ENCODE assay signal across 16 cellular contexts in the genomic region with DNA sequence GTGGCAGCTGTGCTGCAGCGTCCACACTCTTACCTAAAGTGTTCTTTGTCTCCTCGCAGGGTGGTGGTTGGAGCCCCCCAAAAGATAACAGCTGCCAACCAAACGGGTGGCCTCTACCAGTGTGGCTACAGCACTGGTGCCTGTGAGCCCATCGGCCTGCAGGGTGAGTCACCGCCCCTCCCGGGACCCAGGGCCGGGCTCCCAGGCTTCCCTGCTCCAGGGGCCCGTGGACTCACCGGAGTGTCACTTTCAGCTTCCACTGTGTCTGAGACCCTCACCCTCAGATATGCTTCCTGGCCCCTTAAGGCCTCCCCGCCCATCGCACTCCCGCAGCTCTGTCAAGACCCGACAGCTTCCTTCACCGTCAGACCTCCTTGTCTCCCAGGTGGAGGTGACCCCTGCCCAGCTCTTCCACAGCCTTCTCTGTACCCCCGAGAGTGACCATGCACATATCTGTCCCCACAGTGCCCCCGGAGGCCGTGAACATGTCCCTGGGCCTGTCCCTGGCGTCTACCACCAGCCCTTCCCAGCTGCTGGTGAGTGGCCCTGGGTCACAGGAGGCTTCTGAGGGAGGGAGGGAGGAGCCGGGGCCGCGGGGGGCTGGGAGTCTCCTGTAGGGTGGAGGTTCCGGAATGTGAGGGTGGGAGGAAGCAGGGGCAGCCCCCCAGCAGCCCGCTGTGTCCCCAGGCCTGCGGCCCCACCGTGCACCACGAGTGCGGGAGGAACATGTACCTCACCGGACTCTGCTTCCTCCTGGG. TPM values are rescaled to one million over a fixed set of nuclear protein-coding genes. Genes with fewer than 3 reads are reported as not detected.
DNase-seq lines count a peak whose midpoint lies in the region; ATAC-seq and TF ChIP-seq lines count a peak whose summit lies in the region.
"Had no signal": no experiment of that assay in that cellular context is flagged by ENCODE, and none has a peak within 500 bp of the region (broad histone marks: within the 10 kb centered on the region; RNA-seq: fewer than 3 reads in every experiment).

No MANE protein-coding gene starts in this region.

- H3F3A ChIP-seq in PC-3 (ENCODE audit: low read length, unreplicated experiment), result no peaks in the 10 kb centered on the region

- intact Hi-C loops in lower lobe of right lung (cut with DNase I) (no loop called here), PC-3 (cut with micrococcal nuclease) (no loop called here)

- H3K9ac ChIP-seq in PC-3 (ENCODE audit: low read length), result no peak overlapping the region
- H3K9ac ChIP-seq: KMS-11 had no signal

- TF ChIP-seq CTCF in WTC11 (IDR thresholded peaks at IDR 0.05), result no peak
- no peak for TF ChIP-seq CTCF in lower lobe of right lung (IDR thresholded peaks at IDR 0.05)
- no peak for TF ChIP-seq CTCF in PC-3 (conservative IDR thresholded peaks at IDR 0.05; ENCODE audit: low read depth, low read length)

- no TSS peak for BruUV-seq in PC-3 (replicated peaks; lab: Mats Ljungman, UMichigan)

- H3K4me1 Mint-ChIP-seq in activated CD8-positive, alpha-beta memory T cell treated with anti-CD3 and anti-CD28 coated beads, Interleukin-2, amount 10 ng/mL, durations not matched to agents 7 days and 5 days, result peaks cover 56% of the 10 kb centered on the region
- H3K4me1 Mint-ChIP-seq in WTC11, result peaks cover 7% of the 10 kb centered on the region
- peaks cover 71% of the 10 kb centered on the region for H3K4me1 Mint-ChIP-seq in stimulated activated naive CD8-positive, alpha-beta T cell treated with anti-CD3 and anti-CD28 coated beads, Interleukin-15, amount 100 ng/mL, for 72 hours

- H3K79me2 ChIP-seq in PC-3 (ENCODE audit: low read length), result no peaks in the 10 kb centered on the region

- peak overlapping the region; percentile 41 for H3K4me3 ChIP-seq in lower lobe of right lung
- no peak overlapping the region for H3K4me3 ChIP-seq in PC-3 (ENCODE audit: low read length)

- H3K9me3 Mint-ChIP-seq in activated CD8-positive, alpha-beta memory T cell treated with anti-CD3 and anti-CD28 coated beads, Interleukin-2, amount 10 ng/mL, durations not matched to agents 7 days and 5 days (ENCODE audit: low read depth), result no peaks in the 10 kb centered on the region
- no peaks in the 10 kb centered on the region for H3K9me3 Mint-ChIP-seq in WTC11
- no peaks in the 10 kb centered on the region for H3K9me3 Mint-ChIP-seq in stimulated activated naive CD8-positive, alpha-beta T cell treated with anti-CD3 and anti-CD28 coated beads, Interleukin-15, amount 100 ng/mL, for 72 hours
- H3K9me3 Mint-ChIP-seq: type B pancreatic cell had no signal

- H3K9me2 ChIP-seq in PC-3 (replicated peaks; ENCODE audit: low read length), result no peaks in the 10 kb centered on the region

- H3K36me3 ChIP-seq in lower lobe of right lung, result no peaks in the 10 kb centered on the region
- no peaks in the 10 kb centered on the region for H3K36me3 ChIP-seq in PC-3 (ENCODE audit: low read depth, low read length)

- no peak for DNase-seq in activated CD8-positive, alpha-beta memory T cell treated with anti-CD3 and anti-CD28 coated beads, Interleukin-2, amount 10 ng/mL, durations not matched to agents 7 days and 5 days
- no peak for DNase-seq in activated CD8-positive, alpha-beta memory T cell treated with anti-CD3 and anti-CD28 coated beads, Interleukin-2, amount 50 U/mL, for 4 hours
- DNase-seq in WTC11 (ENCODE audit: low spot score), result peak; percentile 46
- DNase-seq in lower lobe of right lung, result no peak
- no peak for DNase-seq in stimulated activated naive CD8-positive, alpha-beta T cell treated with anti-CD3 and anti-CD28 coated beads, Interleukin-15, amount 100 ng/mL, for 72 hours
- no peak for DNase-seq in PC-3
- DNase-seq: activated gamma-delta T cell; central memory CD4-positive, alpha-beta T cell; NCI-H187 treated with DMSO at 0.1 percent for 48 hours; NCI-H69 had no signal

- no peaks in the 10 kb centered on the region for H3K27me3 Mint-ChIP-seq in activated CD8-positive, alpha-beta memory T cell treated with anti-CD3 and anti-CD28 coated beads, Interleukin-2, amount 10 ng/mL, durations not matched to agents 7 days and 5 days
- peaks cover 7% of the 10 kb centered on the region; the same call in 1 of the 2 replicates for H3K27me3 Mint-ChIP-seq in WTC11 (ENCODE audit: low read depth)
- no peaks in the 10 kb centered on the region for H3K27me3 Mint-ChIP-seq in stimulated activated naive CD8-positive, alpha-beta T cell treated with anti-CD3 and anti-CD28 coated beads, Interleukin-15, amount 100 ng/mL, for 72 hours

- POLR2A ChIA-PET in WTC11 (lab: Charles Lee), result interaction anchor here (0.6 kb wide), 1 partner anchor 163 kb away, joined by 4 read pairs; no protein-coding TSS in a partner anchor
- POLR2A ChIA-PET in PC-3 (lab: Charles Lee; ENCODE audit: unreplicated experiment), result no interaction called here

- CTCF ChIA-PET in activated CD8-positive, alpha-beta memory T cell treated with anti-CD3 and anti-CD28 coated beads, Interleukin-2, amount 10 ng/mL, durations not matched to agents 7 days and 5 days (lab: Charles Lee), result interaction anchor here (0.6 to 3.9 kb wide), 4 partner anchors 26 to 156 kb away, joined by 3 to 21 read pairs (median 3); no protein-coding TSS in a partner anchor
- CTCF ChIA-PET in WTC11 (lab: Charles Lee) (interaction anchor here (0.6 to 3.9 kb wide), 11 partner anchors 26 to 372 kb away, joined by 3 to 21 read pairs (median 3); a partner anchor contains a TSS), PC-3 (lab: Charles Lee) (interaction anchor here (0.7 kb wide), 1 partner anchor 23 kb away, joined by 4 read pairs; no protein-coding TSS in a partner anchor)

- H3K27me3 ChIP-seq in lower lobe of right lung (ENCODE audit: low read depth) (no peaks in the 10 kb centered on the region), PC-3 (ENCODE audit: low read length) (no peaks in the 10 kb centered on the region)

- H2AFZ ChIP-seq in PC-3 (ENCODE audit: low read length), result no peak overlapping the region

- no peaks in the 10 kb centered on the region for H3K9me3 ChIP-seq in lower lobe of right lung
- no peaks in the 10 kb centered on the region for H3K9me3 ChIP-seq in PC-3 (ENCODE audit: low read length)
- H3K9me3 ChIP-seq: left lung had no signal

- no peak overlapping the region for H3K27ac ChIP-seq in lower lobe of right lung
- H3K27ac ChIP-seq in PC-3 (ENCODE audit: low read length), result no peak overlapping the region
- H3K27ac ChIP-seq: epithelial cell of prostate, KMS-11 had no signal

- no peaks in the 10 kb centered on the region for H4K20me1 ChIP-seq in PC-3 (ENCODE audit: low read length)

- H3K4me1 ChIP-seq in lower lobe of right lung (peaks cover 25% of the 10 kb centered on the region), PC-3 (ENCODE audit: insufficient read depth, low read length) (no peaks in the 10 kb centered on the region)

- peaks cover 9% of the 10 kb centered on the region for H3K36me3 Mint-ChIP-seq in activated CD8-positive, alpha-beta memory T cell treated with anti-CD3 and anti-CD28 coated beads, Interleukin-2, amount 10 ng/mL, durations not matched to agents 7 days and 5 days
- no peaks in the 10 kb centered on the region for H3K36me3 Mint-ChIP-seq in WTC11
- H3K36me3 Mint-ChIP-seq: type B pancreatic cell had no signal

- peak overlapping the region; percentile 46 for H3K4me3 Mint-ChIP-seq in activated CD8-positive, alpha-beta memory T cell treated with anti-CD3 and anti-CD28 coated beads, Interleukin-2, amount 10 ng/mL, durations not matched to agents 7 days and 5 days
- H3K4me3 Mint-ChIP-seq in WTC11, result no peak overlapping the region
- H3K4me3 Mint-ChIP-seq in stimulated activated naive CD8-positive, alpha-beta T cell treated with anti-CD3 and anti-CD28 coated beads, Interleukin-15, amount 100 ng/mL, for 72 hours, result peak overlapping the region in 1 of 2 donors; percentile 32
- H3K4me3 Mint-ChIP-seq: type B pancreatic cell had no signal

- H3K27ac Mint-ChIP-seq in activated CD8-positive, alpha-beta memory T cell treated with anti-CD3 and anti-CD28 coated beads, Interleukin-2, amount 10 ng/mL, durations not matched to agents 7 days and 5 days, result peak overlapping the region; percentile 50
- H3K27ac Mint-ChIP-seq in WTC11, result no peak overlapping the region
- H3K27ac Mint-ChIP-seq in stimulated activated naive CD8-positive, alpha-beta T cell treated with anti-CD3 and anti-CD28 coated beads, Interleukin-15, amount 100 ng/mL, for 72 hours, result peak overlapping the region; percentile 60 to 73
- H3K27ac Mint-ChIP-seq: type B pancreatic cell had no signal

- no peak overlapping the region for H3K4me2 ChIP-seq in PC-3 (ENCODE audit: low read length)
- H3K4me2 ChIP-seq: KMS-11 had no signal

- no peak for ATAC-seq in activated CD8-positive, alpha-beta memory T cell treated with anti-CD3 and anti-CD28 coated beads, Interleukin-2, amount 10 ng/mL, durations not matched to agents 7 days and 5 days
- ATAC-seq in WTC11 (peak; percentile 74), lower lobe of right lung (peak in 1 of 2 donors; percentile 5), PC-3 (no peak), GM18867 (IDR thresholded peaks at IDR 0.05; ENCODE audit: unreplicated experiment) (no peak), GM18520 (IDR thresholded peaks at IDR 0.05; ENCODE audit: unreplicated experiment) (no peak)
- ATAC-seq in stimulated activated naive CD8-positive, alpha-beta T cell treated with anti-CD3 and anti-CD28 coated beads, Interleukin-15, amount 100 ng/mL, for 72 hours, result no peak
- ATAC-seq: left lung had no signal

TF ChIP-seq in WTC11, 78 proteins besides CTCF, POLR2A, EP300 and RAD21 (continues in another document):
- TF ChIP-seq, protein P1, sequence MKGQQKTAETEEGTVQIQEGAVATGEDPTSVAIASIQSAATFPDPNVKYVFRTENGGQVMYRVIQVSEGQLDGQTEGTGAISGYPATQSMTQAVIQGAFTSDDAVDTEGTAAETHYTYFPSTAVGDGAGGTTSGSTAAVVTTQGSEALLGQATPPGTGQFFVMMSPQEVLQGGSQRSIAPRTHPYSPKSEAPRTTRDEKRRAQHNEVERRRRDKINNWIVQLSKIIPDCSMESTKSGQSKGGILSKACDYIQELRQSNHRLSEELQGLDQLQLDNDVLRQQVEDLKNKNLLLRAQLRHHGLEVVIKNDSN (CRISPR knock-in tag; IDR thresholded peaks at IDR 0.05), result no peak
- no peak for TF ChIP-seq FOXJ3 (CRISPR knock-in tag; IDR thresholded peaks at IDR 0.05; ENCODE audit: borderline replicate concordance)
- TF ChIP-seq IRF2 (CRISPR knock-in tag; IDR thresholded peaks at IDR 0.05; ENCODE audit: borderline replicate concordance, low read depth), result no peak
- no peak for TF ChIP-seq CBFB (CRISPR knock-in tag; IDR thresholded peaks at IDR 0.05; ENCODE audit: low read depth)

RNA-seq across cellular contexts. Expression of a gene that starts 1.8 kb away (rescaled TPM):
- total RNA-seq in activated CD8-positive, alpha-beta memory T cell treated with anti-CD3 and anti-CD28 coated beads, Interleukin-2, amount 10 ng/mL, durations not matched to agents 7 days and 5 days, result 10 to 100 TPM; 56.8 to 62.0 TPM
- total RNA-seq in WTC11 (2021) (0.25 to 0.33 TPM (median 0.32 TPM) in 3 replicates), lower lobe of right lung (188 TPM), PC-3 (2014; rRNA removed) (not detected in 2 replicates)

RNA-seq across cellular contexts. Expression of a gene that starts 36.4 kb away (rescaled TPM):
- under 1 TPM; 0.09 to 0.23 TPM for total RNA-seq in activated CD8-positive, alpha-beta memory T cell treated with anti-CD3 and anti-CD28 coated beads, Interleukin-2, amount 10 ng/mL, durations not matched to agents 7 days and 5 days
- not detected in 3 replicates for total RNA-seq in WTC11 (2021)
- 0.62 TPM for total RNA-seq in lower lobe of right lung
- total RNA-seq in PC-3 (2014; rRNA removed), result not detected in 2 replicates

Comparison
In these comparisons a context has a peak if more than half of its experiments do, and no peak if none do; other contexts are left out.
1. RNA of a gene that starts 1.8 kb away (total RNA-seq): 188 TPM in lower lobe of right lung (single experiment) and 56.8 to 62.0 TPM in activated CD8-positive, alpha-beta memory T cell treated with anti-CD3 and anti-CD28 coated beads, Interleukin-2, amount 10 ng/mL, durations not matched to agents 7 days and 5 days; 0.25 to 0.33 TPM in WTC11 and not detected in PC-3; every median in the first group is over 10 times any median in the second.